Comparison of ENCODE assay signal across 13 cellular contexts in genomic region chr11:73343076-73343833, GRCh38. TPM values are rescaled to one million over a fixed set of nuclear protein-coding genes. Genes with fewer than 3 reads are reported as not detected.
DNase-seq lines count a peak whose midpoint lies in the region; ATAC-seq, FAIRE-seq and TF ChIP-seq lines count a peak whose summit lies in the region.
"Had no signal": no experiment of that assay in that cellular context is flagged by ENCODE, and none has a peak within 500 bp of the region (broad histone marks: within the 10 kb centered on the region; RNA-seq: fewer than 3 reads in every experiment).

No MANE protein-coding gene starts in this region.

- H2AFZ ChIP-seq in mesenchymal stem cell (ENCODE audit: low read depth, low read length), result no peak overlapping the region

- H3K18ac ChIP-seq in mesenchymal stem cell (ENCODE audit: low read depth in 1 of 2, low read length in 2 of 2), result peak overlapping the region; percentile 5 to 67

- DNase-seq in LNCaP clone FGC (ENCODE audit: low read depth) (no peak), choroid plexus epithelial cell (ENCODE audit: low read depth) (no peak), mesenchymal stem cell (no peak), thoracic aorta (ENCODE audit: low spot score) (no peak), left lobe of liver (ENCODE audit: low spot score) (no peak), NCI-H1694 treated with DMSO at 0.1 percent for 48 hours (lab: John Stamatoyannopoulos, UW) (no peak), kidney (no peak)
- DNase-seq: activated CD8-positive, alpha-beta T cell treated with anti-CD3 and anti-CD28 coated beads, Interleukin-2, amount 10 ng/mL, durations not matched to agents 7 days and 5 days; mucosa of descending colon; NK-92 treated with Interleukin-12 subunit alpha and Interleukin-12 subunit beta, amount 100 ng/mL, for 24 hours had no signal

- no peak overlapping the region for H2AK5ac ChIP-seq in mesenchymal stem cell (ENCODE audit: low read length, severe bottlenecking)

- peak overlapping the region; percentile 45 for H4K8ac ChIP-seq in mesenchymal stem cell (ENCODE audit: low read length)

- TF ChIP-seq CTCF in LNCaP clone FGC (IDR thresholded peaks at IDR 0.05; ENCODE audit: control insufficient read depth, extremely low read depth, insufficient read depth), result no peak
- TF ChIP-seq CTCF in choroid plexus epithelial cell (conservative IDR thresholded peaks at IDR 0.05; ENCODE audit: low read depth, low read length), result no peak
- TF ChIP-seq CTCF in thoracic aorta (IDR thresholded peaks at IDR 0.05), result no peak
- TF ChIP-seq CTCF in kidney (IDR thresholded peaks at IDR 0.05; ENCODE audit: borderline replicate concordance, extremely low read depth, insufficient read depth), result no peak

- no peaks in the 10 kb centered on the region for H3K27me3 ChIP-seq in mesenchymal stem cell (ENCODE audit: control insufficient read depth in 1 of 2, insufficient read depth in 1 of 2, low read length in 2 of 2)
- H3K27me3 ChIP-seq in thoracic aorta (replicated peaks; ENCODE audit: insufficient read depth), result no peaks in the 10 kb centered on the region

- H3K27ac ChIP-seq in mesenchymal stem cell (ENCODE audit: low read length, poor library complexity, severe bottlenecking) (no peak overlapping the region), thoracic aorta (peak overlapping the region; percentile 64 to 65), kidney (ENCODE audit: low read depth in 2 of 2, low read length in 2 of 2) (no peak overlapping the region)

- peak overlapping the region; percentile 53 for H3K4me3 ChIP-seq in LNCaP clone FGC (ENCODE audit: low read depth, low read length)
- peak overlapping the region; percentile 17 for H3K4me3 ChIP-seq in choroid plexus epithelial cell (ENCODE audit: low read depth, low read length)
- no peak overlapping the region for H3K4me3 ChIP-seq in mesenchymal stem cell (ENCODE audit: insufficient read depth in 1 of 2, low read depth in 1 of 2, low read length in 2 of 2)
- H3K4me3 ChIP-seq in thoracic aorta, result peak overlapping the region; percentile 54
- H3K4me3 ChIP-seq in kidney (ENCODE audit: low read length in 2 of 2), result no peak overlapping the region
- H3K4me3 ChIP-seq: mucosa of descending colon had no signal

- peak overlapping the region in 1 of 2 experiments; percentile 42 for H2BK12ac ChIP-seq in mesenchymal stem cell (ENCODE audit: low read length in 2 of 2)

- H4K91ac ChIP-seq in mesenchymal stem cell (ENCODE audit: low read length), result no peak overlapping the region

- no peak overlapping the region for H3K4ac ChIP-seq in mesenchymal stem cell (ENCODE audit: low read depth in 1 of 2, low read length in 2 of 2)

- H3K9ac ChIP-seq in mesenchymal stem cell (ENCODE audit: low read length) (no peak overlapping the region), kidney (ENCODE audit: low read length in 2 of 2) (no peak overlapping the region)

- WGBS in mesenchymal stem cell, result 46% methylated on average over 26 of the region's 39 CpGs

- peaks cover 63% of the 10 kb centered on the region for H3K79me1 ChIP-seq in mesenchymal stem cell (replicated peaks; ENCODE audit: low read length, poor library complexity, severe bottlenecking)

- no peak overlapping the region for H2BK15ac ChIP-seq in mesenchymal stem cell (ENCODE audit: low read depth, poor library complexity, severe bottlenecking)

- H3K14ac ChIP-seq in mesenchymal stem cell (ENCODE audit: low read length in 2 of 2), result peak overlapping the region in 1 of 2 experiments; percentile 23

- H3K4me1 ChIP-seq in mesenchymal stem cell (ENCODE audit: control insufficient read depth, insufficient read depth, low read depth, low read length) (peaks cover 43% of the 10 kb centered on the region), thoracic aorta (ENCODE audit: control insufficient read depth in 1 of 2, low read depth in 2 of 2) (peaks cover 23 to 84% of the 10 kb centered on the region in 2 donors), kidney (ENCODE audit: control insufficient read depth in 1 of 2, insufficient read depth in 1 of 2, low read depth in 1 of 2, low read length in 2 of 2) (peaks cover 24 to 47% of the 10 kb centered on the region in 2 donors)

- FAIRE-seq in kidney (lab: Jason Lieb, UNC), result no peak
- FAIRE-seq: GM12891 had no signal

- H3K36me3 ChIP-seq in mesenchymal stem cell (ENCODE audit: control insufficient read depth in 1 of 2, insufficient read depth in 2 of 2, low read depth in 1 of 2, low read length in 2 of 2) (peaks cover 16 to 63% of the 10 kb centered on the region in 2 experiments), thoracic aorta (peaks cover 12% of the 10 kb centered on the region), kidney (ENCODE audit: control insufficient read depth in 1 of 2, insufficient read depth in 2 of 2, low read length in 2 of 2) (peaks cover 8 to 15% of the 10 kb centered on the region in 2 donors)

- intact Hi-C loops in kidney (cut with DNase I), result loop anchor here (10.0 kb wide), 1 partner anchor 52 kb away; no protein-coding TSS in a partner anchor

- H2BK5ac ChIP-seq in mesenchymal stem cell (ENCODE audit: low read depth, low read length, poor library complexity, severe bottlenecking), result no peak overlapping the region

- H3K9me3 ChIP-seq in mesenchymal stem cell (ENCODE audit: control insufficient read depth, low read length), result no peaks in the 10 kb centered on the region
- no peaks in the 10 kb centered on the region for H3K9me3 ChIP-seq in thoracic aorta
- no peaks in the 10 kb centered on the region for H3K9me3 ChIP-seq in kidney (ENCODE audit: control insufficient read depth in 1 of 2, low read length in 2 of 2)
- H3K9me3 ChIP-seq: mucosa of descending colon had no signal

- ATAC-seq in thoracic aorta (ENCODE audit: insufficient number of reproducible peaks, low FRiP score, low read depth), result no peak
- no peak for ATAC-seq in left lobe of liver
- no peak for ATAC-seq in GM21529 (IDR thresholded peaks at IDR 0.05; ENCODE audit: unreplicated experiment)
- ATAC-seq: activated CD8-positive, alpha-beta T cell treated with anti-CD3 and anti-CD28 coated beads, Interleukin-2, amount 10 ng/mL, durations not matched to agents 7 days and 5 days; activated naive CD4-positive, alpha-beta T cell treated with anti-CD3 and anti-CD28 coated beads, Interleukin-2, amount 50 U/mL, for 72 hours had no signal

- H3K4me2 ChIP-seq in mesenchymal stem cell (ENCODE audit: low read length, poor library complexity, severe bottlenecking), result peak overlapping the region; percentile 58

- H3K23ac ChIP-seq in mesenchymal stem cell (ENCODE audit: low read length in 2 of 2), result peak overlapping the region in 1 of 2 experiments; percentile 36

- peak overlapping the region; percentile 20 for H2BK120ac ChIP-seq in mesenchymal stem cell (ENCODE audit: low read depth, low read length)

RNA-seq across cellular contexts. Expression of gene RELT, which starts 32.9 kb away (rescaled TPM):
- polyA plus RNA-seq in mesenchymal stem cell (2013, experiment 1 of 2), result 2.6 TPM
- 3.0 TPM for polyA plus RNA-seq in mesenchymal stem cell (2013, experiment 2 of 2)
- total RNA-seq in thoracic aorta, result 10 to 100 TPM in 1 of 2 donors, 1 to 10 TPM in 1; 6.5 to 14.2 TPM
- total RNA-seq in left lobe of liver, result 1.4 TPM
- 8.7 TPM for total RNA-seq in kidney
- 1.0 TPM for polyA plus RNA-seq in kidney (ENCODE audit: insufficient read depth, low read depth, low replicate concordance)

RNA-seq across cellular contexts. Expression of gene ARHGEF17, which starts 35.2 kb away (rescaled TPM):
- 69.6 TPM for polyA plus RNA-seq in mesenchymal stem cell (2013, experiment 1 of 2)
- polyA plus RNA-seq in mesenchymal stem cell (2013, experiment 2 of 2), result 65.7 TPM
- total RNA-seq in thoracic aorta (100 to 1,000 TPM; 244 to 308 TPM), left lobe of liver (6.8 TPM), kidney (68.2 TPM)
- polyA plus RNA-seq in kidney (ENCODE audit: insufficient read depth, low read depth, low replicate concordance), result 36.6 TPM

Comparison
In these comparisons a context has a peak if more than half of its experiments do, and no peak if none do; other contexts are left out.
1. H3K4me3 ChIP-seq: peak in LNCaP clone FGC (single experiment), choroid plexus epithelial cell (single experiment) and thoracic aorta (single experiment); none in mesenchymal stem cell (0 of 2) and kidney (0 of 2).
2. H3K27ac ChIP-seq: peak in thoracic aorta (2 of 2); none in mesenchymal stem cell (single experiment) and kidney (0 of 2).